ENCODE assay signal across 8 cellular contexts in the genomic region with DNA sequence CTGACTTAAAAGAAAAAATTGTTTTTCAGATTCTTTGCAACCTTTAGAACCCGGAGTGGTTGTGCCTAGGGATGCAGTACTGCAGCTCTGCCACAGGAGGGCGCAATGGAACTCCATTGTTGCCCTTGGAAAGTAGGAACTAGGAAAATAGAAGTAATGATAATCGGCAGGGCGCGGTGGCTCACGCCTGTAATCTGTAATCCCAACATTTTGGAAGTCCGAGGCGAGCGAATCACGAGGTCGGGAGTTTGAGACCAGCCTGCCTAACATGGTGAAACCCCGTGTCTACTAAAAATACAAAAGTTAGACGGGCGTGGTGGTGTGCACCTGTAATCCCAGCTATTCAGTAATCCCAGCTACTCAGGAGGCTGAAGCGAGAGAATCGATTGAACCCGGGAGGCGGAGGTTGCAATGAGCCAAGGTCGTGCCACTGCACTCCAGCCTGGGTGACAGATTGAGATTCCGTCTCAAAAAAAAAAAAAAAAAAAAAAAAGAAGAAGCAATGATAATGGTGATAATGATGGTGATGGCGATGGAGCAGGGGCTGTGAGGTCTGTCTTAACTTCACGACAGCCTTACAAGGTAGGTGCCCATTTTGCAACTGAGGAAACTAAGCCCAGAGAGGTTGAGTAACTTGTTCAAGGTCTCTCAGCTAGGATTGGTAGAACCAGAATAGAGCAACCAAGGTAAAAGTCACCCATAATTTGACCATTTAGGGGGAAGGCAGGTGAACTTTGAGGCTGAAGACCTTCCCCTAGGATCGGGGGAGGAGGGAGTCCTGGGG. TPM values are rescaled to one million over a fixed set of nuclear protein-coding genes. Genes with fewer than 3 reads are reported as not detected.
DNase-seq lines count a peak whose midpoint lies in the region; ATAC-seq and TF ChIP-seq lines count a peak whose summit lies in the region.

No MANE protein-coding gene starts in this region.

- peaks cover 3% of the 10 kb centered on the region for H3K27me3 Mint-ChIP-seq in activated T-cell treated with anti-CD3 and anti-CD28 coated beads, Interleukin-2, amount 50 U/mL, for 4 hours (ENCODE audit: low read depth)

- intact Hi-C loops in posterior vena cava (cut with DNase I) = no loop called here

- no peaks in the 10 kb centered on the region for H3K36me3 Mint-ChIP-seq in activated T-cell treated with anti-CD3 and anti-CD28 coated beads, Interleukin-2, amount 50 U/mL, for 4 hours (ENCODE audit: insufficient read depth)

- H3K4me1 Mint-ChIP-seq in activated T-cell treated with anti-CD3 and anti-CD28 coated beads, Interleukin-2, amount 50 U/mL, for 4 hours (ENCODE audit: low read depth) = peaks cover 20% of the 10 kb centered on the region

- no peak overlapping the region for H3K4me3 ChIP-seq in fibroblast of the aortic adventitia (ENCODE audit: low read depth, low read length)

- H3K4me3 Mint-ChIP-seq in activated T-cell treated with anti-CD3 and anti-CD28 coated beads, Interleukin-2, amount 50 U/mL, for 4 hours = no peak overlapping the region

- TF ChIP-seq CTCF in fibroblast of the aortic adventitia (IDR thresholded peaks at IDR 0.05; ENCODE audit: insufficient read depth, low read length) = peak; percentile 99

- H3K9me3 Mint-ChIP-seq in activated T-cell treated with anti-CD3 and anti-CD28 coated beads, Interleukin-2, amount 50 U/mL, for 4 hours = no peaks in the 10 kb centered on the region

- ATAC-seq in activated T-cell treated with anti-CD3 and anti-CD28 coated beads, Interleukin-2, amount 50 U/mL, for 4 hours = no peak
- ATAC-seq in HG02885 (IDR thresholded peaks at IDR 0.05; ENCODE audit: poor library complexity, unreplicated experiment) = no peak

- peak; percentile 12 for DNase-seq in NK-92 treated with Interleukin-12 subunit alpha and Interleukin-12 subunit beta, amount 100 ng/mL, for 24 hours (lab: John Stamatoyannopoulos, UW)
- DNase-seq in NK-92 (lab: John Stamatoyannopoulos, UW; ENCODE audit: unreplicated experiment) (no peak), OCI-M2 (lab: John Stamatoyannopoulos, UW; ENCODE audit: unreplicated experiment) (peak; percentile 39), fibroblast of the aortic adventitia (ENCODE audit: low read depth) (peak; percentile 68), posterior vena cava (ENCODE audit: low spot score) (peak; percentile 91), NCI-H526 treated with DMSO at 0.1 percent for 48 hours (lab: John Stamatoyannopoulos, UW) (no peak)
- DNase-seq in activated T-cell treated with anti-CD3 and anti-CD28 coated beads, Interleukin-2, amount 50 U/mL, for 4 hours = peak; percentile 56

RNA-seq across cellular contexts. Expression of gene ADAMTS10, which starts 5.5 kb away (rescaled TPM):
- 1 to 10 TPM; 1.1 to 3.1 (median 1.5) TPM for total RNA-seq in activated T-cell treated with anti-CD3 and anti-CD28 coated beads, Interleukin-2, amount 50 U/mL, for 4 hours
- 15.8 and 18.5 TPM in 2 replicates for total RNA-seq in fibroblast of the aortic adventitia (ENCODE audit: low replicate concordance)
- total RNA-seq in posterior vena cava = 10 to 100 TPM; 27.2 to 43.3 TPM

RNA-seq across cellular contexts. Expression of gene NFILZ, which starts 14.4 kb away (rescaled TPM):
- total RNA-seq in activated T-cell treated with anti-CD3 and anti-CD28 coated beads, Interleukin-2, amount 50 U/mL, for 4 hours = not detected
- not detected in 2 replicates for total RNA-seq in fibroblast of the aortic adventitia (ENCODE audit: low replicate concordance)
- not detected for total RNA-seq in posterior vena cava

RNA-seq across cellular contexts. Expression of gene MYO1F, which starts 38.8 kb away (rescaled TPM):
- total RNA-seq in activated T-cell treated with anti-CD3 and anti-CD28 coated beads, Interleukin-2, amount 50 U/mL, for 4 hours = 1 to 10 TPM; 4.6 to 8.0 (median 6.6) TPM
- total RNA-seq in fibroblast of the aortic adventitia (ENCODE audit: low replicate concordance) (0.09 and 0.41 TPM in 2 replicates), posterior vena cava (10 to 100 TPM; 19.1 to 37.3 TPM)

Comparison
In these comparisons a context has a peak if more than half of its experiments do, and no peak if none do; other contexts are left out.
1. DNase-seq: peak in NK-92 treated with Interleukin-12 subunit alpha and Interleukin-12 subunit beta, amount 100 ng/mL, for 24 hours (single experiment), OCI-M2 (single experiment), activated T-cell treated with anti-CD3 and anti-CD28 coated beads, Interleukin-2, amount 50 U/mL, for 4 hours (single experiment), fibroblast of the aortic adventitia (single experiment) and posterior vena cava (single experiment); none in NK-92 (single experiment) and NCI-H526 treated with DMSO at 0.1 percent for 48 hours (single experiment).